In the genomic region with DNA sequence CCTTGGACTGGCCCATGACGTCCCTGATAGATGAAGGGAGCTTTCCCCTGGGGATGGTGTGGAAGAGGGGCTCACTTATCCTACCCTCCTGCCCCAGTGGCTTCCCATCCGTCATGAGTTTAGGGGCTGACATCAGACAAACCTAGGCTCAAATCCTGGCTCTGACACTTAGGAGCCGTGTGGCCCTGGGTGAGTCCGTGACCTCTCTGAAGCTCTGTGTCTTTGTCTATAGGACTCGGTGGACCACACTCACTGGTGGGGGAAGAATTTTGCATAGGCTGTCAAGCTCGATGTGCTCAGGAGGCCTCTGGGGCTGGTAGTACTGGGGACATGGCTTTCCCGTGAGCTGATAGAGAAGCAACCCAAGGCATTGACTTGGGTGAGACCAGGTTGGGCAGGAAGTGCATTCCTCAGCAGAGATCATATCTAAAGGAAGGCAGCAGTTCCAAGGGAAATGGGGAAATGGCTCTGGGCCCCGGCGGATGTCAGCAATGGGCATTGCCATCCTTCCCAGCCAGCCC, we compare ENCODE assay signal across 1 cellular context.
TF ChIP-seq lines count a peak whose summit lies in the region.

No MANE protein-coding gene starts in this region.

TF ChIP-seq in HepG2, 621 proteins besides CTCF, POLR2A, EP300 and RAD21:
- TF ChIP-seq ZFP1 (CRISPR knock-in tag; IDR thresholded peaks at IDR 0.05) (no peak), ZSCAN29 (CRISPR knock-in tag; conservative IDR thresholded peaks at IDR 0.05) (no peak), ZNF451 (CRISPR knock-in tag; IDR thresholded peaks at IDR 0.05) (no peak), ZNF589 (CRISPR knock-in tag; conservative IDR thresholded peaks at IDR 0.05) (no peak), ZFP41 (CRISPR knock-in tag; IDR thresholded peaks at IDR 0.05; ENCODE audit: borderline replicate concordance) (no peak), CAMTA2 (CRISPR knock-in tag; IDR thresholded peaks at IDR 0.05; ENCODE audit: borderline replicate concordance) (no peak), ZNF251 (CRISPR knock-in tag; IDR thresholded peaks at IDR 0.05) (no peak), ZNF367 (CRISPR knock-in tag; IDR thresholded peaks at IDR 0.05; ENCODE audit: borderline replicate concordance) (no peak), FOXJ3 (CRISPR knock-in tag; IDR thresholded peaks at IDR 0.05; ENCODE audit: borderline replicate concordance) (no peak), HMGA1 (CRISPR knock-in tag; conservative IDR thresholded peaks at IDR 0.05) (no peak), ATF7 (IDR thresholded peaks at IDR 0.05) (no peak), ATF7 (CRISPR knock-in tag; IDR thresholded peaks at IDR 0.05) (no peak)
- TF ChIP-seq, protein P1, sequence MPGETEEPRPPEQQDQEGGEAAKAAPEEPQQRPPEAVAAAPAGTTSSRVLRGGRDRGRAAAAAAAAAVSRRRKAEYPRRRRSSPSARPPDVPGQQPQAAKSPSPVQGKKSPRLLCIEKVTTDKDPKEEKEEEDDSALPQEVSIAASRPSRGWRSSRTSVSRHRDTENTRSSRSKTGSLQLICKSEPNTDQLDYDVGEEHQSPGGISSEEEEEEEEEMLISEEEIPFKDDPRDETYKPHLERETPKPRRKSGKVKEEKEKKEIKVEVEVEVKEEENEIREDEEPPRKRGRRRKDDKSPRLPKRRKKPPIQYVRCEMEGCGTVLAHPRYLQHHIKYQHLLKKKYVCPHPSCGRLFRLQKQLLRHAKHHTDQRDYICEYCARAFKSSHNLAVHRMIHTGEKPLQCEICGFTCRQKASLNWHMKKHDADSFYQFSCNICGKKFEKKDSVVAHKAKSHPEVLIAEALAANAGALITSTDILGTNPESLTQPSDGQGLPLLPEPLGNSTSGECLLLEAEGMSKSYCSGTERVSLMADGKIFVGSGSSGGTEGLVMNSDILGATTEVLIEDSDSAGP (CRISPR knock-in tag; IDR thresholded peaks at IDR 0.05; ENCODE audit: borderline replicate concordance) = no peak
- TF ChIP-seq, protein P2, sequence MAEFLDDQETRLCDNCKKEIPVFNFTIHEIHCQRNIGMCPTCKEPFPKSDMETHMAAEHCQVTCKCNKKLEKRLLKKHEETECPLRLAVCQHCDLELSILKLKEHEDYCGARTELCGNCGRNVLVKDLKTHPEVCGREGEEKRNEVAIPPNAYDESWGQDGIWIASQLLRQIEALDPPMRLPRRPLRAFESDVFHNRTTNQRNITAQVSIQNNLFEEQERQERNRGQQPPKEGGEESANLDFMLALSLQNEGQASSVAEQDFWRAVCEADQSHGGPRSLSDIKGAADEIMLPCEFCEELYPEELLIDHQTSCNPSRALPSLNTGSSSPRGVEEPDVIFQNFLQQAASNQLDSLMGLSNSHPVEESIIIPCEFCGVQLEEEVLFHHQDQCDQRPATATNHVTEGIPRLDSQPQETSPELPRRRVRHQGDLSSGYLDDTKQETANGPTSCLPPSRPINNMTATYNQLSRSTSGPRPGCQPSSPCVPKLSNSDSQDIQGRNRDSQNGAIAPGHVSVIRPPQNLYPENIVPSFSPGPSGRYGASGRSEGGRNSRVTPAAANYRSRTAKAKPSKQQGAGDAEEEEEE (CRISPR knock-in tag; IDR thresholded peaks at IDR 0.05; ENCODE audit: borderline replicate concordance) = no peak
